22 cellular contexts compared by ENCODE assay signal in genomic region chr3:58160399-58160798, GRCh38. TPM values are rescaled to one million over a fixed set of nuclear protein-coding genes. Genes with fewer than 3 reads are reported as not detected.
DNase-seq lines count a peak whose midpoint lies in the region; ATAC-seq, FAIRE-seq and TF ChIP-seq lines count a peak whose summit lies in the region.
"Had no signal": no experiment of that assay in that cellular context is flagged by ENCODE, and none has a peak within 500 bp of the region (broad histone marks: within the 10 kb centered on the region; RNA-seq: fewer than 3 reads in every experiment).

No MANE protein-coding gene starts in this region.

- H2AFZ ChIP-seq in IMR-90 (replicated peaks; ENCODE audit: low read length, poor library complexity): no peak overlapping the region
- H2AFZ ChIP-seq: GM23338 had no signal

- H4K8ac ChIP-seq in IMR-90 (ENCODE audit: low read depth in 2 of 2, low read length in 2 of 2): no peak overlapping the region

- no peak overlapping the region for H3K4ac ChIP-seq in IMR-90 (ENCODE audit: low read depth, low read length)

- BruUV-seq in IMR-90 (replicated peaks; lab: Mats Ljungman, UMichigan): no TSS peak

- 100% methylated on average over 1 of the region's 1 CpG; no CpG with 5 or more reads in 1 of the 2 experiments for WGBS in IMR-90 (ENCODE audit: extremely low coverage in 2 of 2, insufficient read length in 1 of 2), 2 experiments
- 96 to 98% methylated on average over 1 of the region's 1 CpG for WGBS in sigmoid colon, 2 donors
- WGBS in small intestine, 3 donors: 95 to 100% (median 96%) methylated on average over 1 of the region's 1 CpG

- H3K23ac ChIP-seq in IMR-90 (ENCODE audit: low read depth, low read length): no peak overlapping the region

- no peak overlapping the region for H3K14ac ChIP-seq in IMR-90 (replicated peaks; ENCODE audit: low read depth, low read length)

- CTCF ChIA-PET in IMR-90 (lab: Yijun Ruan, JAX): no interaction called here

- H3K4me1 ChIP-seq in CD4-positive, CD25-positive, alpha-beta regulatory T cell (ENCODE audit: control insufficient read depth, insufficient read depth, low read length, poor library complexity, severe bottlenecking): no peaks in the 10 kb centered on the region
- H3K4me1 ChIP-seq in IMR-90 (ENCODE audit: control insufficient read depth, insufficient read depth, low read length): peaks cover 25% of the 10 kb centered on the region
- H3K4me1 ChIP-seq in sigmoid colon: peaks cover 0 to 75% (median 60%) of the 10 kb centered on the region in 4 donors
- no peaks in the 10 kb centered on the region for H3K4me1 ChIP-seq in small intestine (ENCODE audit: control insufficient read depth in 2 of 2, insufficient read depth in 1 of 2, low read depth in 1 of 2, low read length in 1 of 2)
- H3K4me1 ChIP-seq: BE2C had no signal

- no peak for TF ChIP-seq EP300 in sigmoid colon (IDR thresholded peaks at IDR 0.05)

- peaks cover 52% of the 10 kb centered on the region for H3K36me3 Mint-ChIP-seq in CD4-positive, CD25-positive, alpha-beta regulatory T cell
- peaks cover 29% of the 10 kb centered on the region for H3K36me3 Mint-ChIP-seq in chondrocyte (ENCODE audit: low read depth)

- no peak overlapping the region for H3K56ac ChIP-seq in IMR-90 (ENCODE audit: extremely low read depth, insufficient read depth, low read length)

- H3K27me3 ChIP-seq in CD4-positive, CD25-positive, alpha-beta regulatory T cell (ENCODE audit: control insufficient read depth, insufficient read depth, low read length): no peaks in the 10 kb centered on the region
- no peaks in the 10 kb centered on the region for H3K27me3 ChIP-seq in IMR-90 (ENCODE audit: control insufficient read depth, insufficient read depth, low read length)
- no peaks in the 10 kb centered on the region for H3K27me3 ChIP-seq in sigmoid colon
- no peaks in the 10 kb centered on the region for H3K27me3 ChIP-seq in small intestine (ENCODE audit: control insufficient read depth in 2 of 2, insufficient read depth in 2 of 2, low read length in 2 of 2)
- H3K27me3 ChIP-seq: BE2C had no signal

- peaks cover 18% of the 10 kb centered on the region; the same call in 1 of the 2 replicates for H4K20me1 ChIP-seq in IMR-90 (ENCODE audit: insufficient read depth, low read length)

- in situ Hi-C loops in IMR-90 (cut with MboI; ENCODE audit: low sequenced_read_pairs): no loop called here

- H4K91ac ChIP-seq in IMR-90 (ENCODE audit: insufficient read depth, low read depth, low read length): no peak overlapping the region

- POLR2A ChIA-PET in IMR-90 (lab: Charles Lee; ENCODE audit: unreplicated experiment): no interaction called here

- H3K9me1 ChIP-seq in IMR-90 (ENCODE audit: insufficient read depth, low read length): peaks cover 38% of the 10 kb centered on the region

- H3K27ac Mint-ChIP-seq in CD4-positive, CD25-positive, alpha-beta regulatory T cell: peak overlapping the region in 2 of 3 donors; percentile 24 to 56
- H3K27ac Mint-ChIP-seq in chondrocyte (ENCODE audit: unreplicated experiment): no peak overlapping the region

- no peak overlapping the region for H2AK5ac ChIP-seq in IMR-90 (ENCODE audit: low read depth, low read length)

- H3K4me2 ChIP-seq in IMR-90 (ENCODE audit: low read depth, low read length): no peak overlapping the region
- H3K4me2 ChIP-seq: GM23338 had no signal

- no peak for FAIRE-seq in small intestine (lab: Jason Lieb, UNC)
- FAIRE-seq: GM12891, GM18507 had no signal

- H3K9me3 Mint-ChIP-seq in CD4-positive, CD25-positive, alpha-beta regulatory T cell: no peaks in the 10 kb centered on the region
- no peaks in the 10 kb centered on the region for H3K9me3 Mint-ChIP-seq in chondrocyte (ENCODE audit: low read depth)
- H3K9me3 Mint-ChIP-seq: CD4-positive, alpha-beta memory T cell; GM23338 had no signal

- DNase-seq in CD4-positive, CD25-positive, alpha-beta regulatory T cell: no peak
- DNase-seq in IMR-90 (no peak), chondrocyte (ENCODE audit: low spot score) (peak; percentile 0), sigmoid colon (no peak), small intestine (no peak), NCI-H510A (lab: John Stamatoyannopoulos, UW) (no peak), COLO829 (ENCODE audit: low spot score) (no peak), NCI-H187 treated with DMSO at 0.1 percent for 48 hours (lab: John Stamatoyannopoulos, UW) (no peak)
- DNase-seq: BE2C; CD4-positive, alpha-beta memory T cell; GDM1; NCI-H1417 treated with DMSO at 0.1 percent for 48 hours; NCI-H2029; NCI-H2171; NCI-H446 treated with DMSO at 0.1 percent for 48 hours; NCI-H748 treated with DMSO at 0.1 percent for 48 hours had no signal

- H3K4me1 Mint-ChIP-seq in CD4-positive, CD25-positive, alpha-beta regulatory T cell: no peaks in the 10 kb centered on the region
- H3K4me1 Mint-ChIP-seq in chondrocyte (ENCODE audit: low read depth): peaks cover 43% of the 10 kb centered on the region
- H3K4me1 Mint-ChIP-seq: CD4-positive, alpha-beta memory T cell; GM23338 had no signal

- H2BK15ac ChIP-seq in IMR-90 (ENCODE audit: low read depth, low read length): 0 out of 3 replicates have a peak overlapping the region, but pooled peaks have one; percentile 14

- no peak overlapping the region for H3K27ac ChIP-seq in CD4-positive, CD25-positive, alpha-beta regulatory T cell (ENCODE audit: insufficient read depth, low read length, poor library complexity, severe bottlenecking)
- no peak overlapping the region for H3K27ac ChIP-seq in IMR-90 (ENCODE audit: insufficient read depth, low read length)
- peak overlapping the region; percentile 65 to 92 (median 82) for H3K27ac ChIP-seq in sigmoid colon
- no peak overlapping the region for H3K27ac ChIP-seq in small intestine (ENCODE audit: low read depth in 1 of 2, low read length in 1 of 2)

- no peak overlapping the region for H3K18ac ChIP-seq in IMR-90 (ENCODE audit: low read depth, low read length)

- no peaks in the 10 kb centered on the region for H3K9me3 ChIP-seq in CD4-positive, CD25-positive, alpha-beta regulatory T cell (ENCODE audit: control insufficient read depth in 2 of 2, low read length in 2 of 2)
- H3K9me3 ChIP-seq in IMR-90 (ENCODE audit: control insufficient read depth, insufficient read depth, low read length) (peaks cover 2% of the 10 kb centered on the region; the same call in 1 of the 2 replicates), sigmoid colon (no peaks in the 10 kb centered on the region), small intestine (ENCODE audit: control insufficient read depth, low read depth) (no peaks in the 10 kb centered on the region)
- H3K9me3 ChIP-seq: BE2C had no signal

- peaks cover 15 to 54% of the 10 kb centered on the region in 2 experiments for H3K79me1 ChIP-seq in IMR-90 (ENCODE audit: low read depth in 1 of 2, low read length in 2 of 2)

- dilution Hi-C loops in IMR-90 (cut with HindIII; ENCODE audit: low sequenced_read_pairs, unreplicated experiment): no loop called here

- H3K36me3 ChIP-seq in CD4-positive, CD25-positive, alpha-beta regulatory T cell (ENCODE audit: control insufficient read depth, insufficient read depth, low read length): peaks cover 44% of the 10 kb centered on the region
- peaks cover 55% of the 10 kb centered on the region for H3K36me3 ChIP-seq in IMR-90 (ENCODE audit: control insufficient read depth, insufficient read depth, low read length)
- peaks cover 6 to 59% (median 16%) of the 10 kb centered on the region in 4 donors for H3K36me3 ChIP-seq in sigmoid colon
- H3K36me3 ChIP-seq in small intestine (ENCODE audit: control insufficient read depth in 2 of 2, insufficient read depth in 2 of 2, low read length in 2 of 2): peaks cover 10 to 40% of the 10 kb centered on the region in 2 donors
- H3K36me3 ChIP-seq: BE2C had no signal

- H3K4me3 ChIP-seq in CD4-positive, CD25-positive, alpha-beta regulatory T cell (ENCODE audit: low read depth, low read length): no peak overlapping the region
- no peak overlapping the region for H3K4me3 ChIP-seq in IMR-90 (ENCODE audit: insufficient read depth, low read depth, low read length)
- no peak overlapping the region for H3K4me3 ChIP-seq in sigmoid colon
- H3K4me3 ChIP-seq in small intestine (ENCODE audit: low read depth in 1 of 2, low read length in 2 of 2): no peak overlapping the region
- H3K4me3 ChIP-seq: GM23338 had no signal

- intact Hi-C loops in IMR-90 (cut with micrococcal nuclease) (loop anchor here (5.0 kb wide), 2 partner anchors 93 to 208 kb away; no protein-coding TSS in a partner anchor), sigmoid colon (cut with DNase I) (loop anchor here (5.0 to 10.0 kb wide), 2 partner anchors 103 to 276 kb away; no protein-coding TSS in a partner anchor)

- ATAC-seq in CD4-positive, CD25-positive, alpha-beta regulatory T cell (ENCODE audit: low read depth in 2 of 2): no peak
- no peak for ATAC-seq in IMR-90 (ENCODE audit: low read depth)
- ATAC-seq: GM23338, Right ventricle myocardium inferior had no signal

- H2AK9ac ChIP-seq in IMR-90 (replicated peaks; ENCODE audit: low read depth, low read length, poor library complexity): no peak overlapping the region

- no peaks in the 10 kb centered on the region for H3K27me3 Mint-ChIP-seq in CD4-positive, CD25-positive, alpha-beta regulatory T cell
- H3K27me3 Mint-ChIP-seq in chondrocyte (ENCODE audit: low read depth): no peaks in the 10 kb centered on the region
- H3K27me3 Mint-ChIP-seq: CD4-positive, alpha-beta memory T cell had no signal

- TF ChIP-seq POLR2A in IMR-90 (IDR thresholded peaks at IDR 0.05; ENCODE audit: low read depth, low read length) (no peak), sigmoid colon (IDR thresholded peaks at IDR 0.05) (no peak)

- no peak overlapping the region for H3K4me3 Mint-ChIP-seq in CD4-positive, CD25-positive, alpha-beta regulatory T cell
- no peak overlapping the region for H3K4me3 Mint-ChIP-seq in chondrocyte (ENCODE audit: unreplicated experiment)
- H3K4me3 Mint-ChIP-seq: CD4-positive, alpha-beta memory T cell; GM23338 had no signal

- H2BK20ac ChIP-seq in IMR-90 (ENCODE audit: low read depth, low read length): no peak overlapping the region

- H2BK5ac ChIP-seq in IMR-90 (ENCODE audit: low read depth, low read length, poor library complexity, severe bottlenecking): no peak overlapping the region

- no peak for TF ChIP-seq RAD21 in IMR-90 (IDR thresholded peaks at IDR 0.05; ENCODE audit: low read length)

- no peak overlapping the region for H4K5ac ChIP-seq in IMR-90 (ENCODE audit: low read depth, low read length)

- TF ChIP-seq CTCF in IMR-90 (conservative IDR thresholded peaks at IDR 0.05; ENCODE audit: low read depth, low read length): no peak
- no peak for TF ChIP-seq CTCF in chondrocyte (IDR thresholded peaks at IDR 0.05)
- no peak for TF ChIP-seq CTCF in sigmoid colon (IDR thresholded peaks at IDR 0.05)

- no peak overlapping the region for H3K9ac ChIP-seq in IMR-90 (ENCODE audit: low read depth, low read length)

- no peak overlapping the region for H2BK120ac ChIP-seq in IMR-90 (ENCODE audit: low read depth, low read length)

RNA-seq across cellular contexts. Expression of gene DNASE1L3, which starts 50.4 kb away (rescaled TPM):
- total RNA-seq in CD4-positive, CD25-positive, alpha-beta regulatory T cell: not detected
- under 1 TPM in 1 of 4 donors, not detected in 3; 0.14 TPM for polyA plus RNA-seq in CD4-positive, CD25-positive, alpha-beta regulatory T cell
- total RNA-seq in IMR-90 (2012; rRNA removed): not detected in 2 replicates
- not detected in 2 replicates for polyA plus RNA-seq in IMR-90 (2012; rRNA removed)
- polyA plus RNA-seq in IMR-90 (2012; cell fraction: cytosol; rRNA removed): not detected in 2 replicates
- polyA plus RNA-seq in IMR-90 (2012; cell fraction: nucleus; rRNA removed; ENCODE audit: low replicate concordance): not detected in 2 replicates
- not detected in 3 replicates for total RNA-seq in chondrocyte
- under 1 TPM in 3 of 4 donors, not detected in 1; 0.27 to 0.82 (median 0.71) TPM for total RNA-seq in sigmoid colon
- polyA plus RNA-seq in sigmoid colon: 10 to 100 TPM in 2 of 3 donors, 1 to 10 TPM in 1; 9.0 to 69.8 (median 34.7) TPM
- polyA plus RNA-seq in small intestine: 10 to 100 TPM in 1 of 3 donors, 1 to 10 TPM in 2; 2.9 to 17.0 (median 4.2) TPM
- total RNA-seq: CD4-positive, alpha-beta memory T cell; GM23338; HT1080 had no signal
- polyA plus RNA-seq: AG04450; CD4-positive, alpha-beta memory T cell; GM23338 had no signal

Comparison
In these comparisons a context has a peak if more than half of its experiments do, and no peak if none do; other contexts are left out.
1. H3K27ac ChIP-seq: peak in sigmoid colon (4 of 4); none in CD4-positive, CD25-positive, alpha-beta regulatory T cell (single experiment), IMR-90 (single experiment) and small intestine (0 of 2).